Comparison of ENCODE assay signal across 8 cellular contexts in the genomic region with DNA sequence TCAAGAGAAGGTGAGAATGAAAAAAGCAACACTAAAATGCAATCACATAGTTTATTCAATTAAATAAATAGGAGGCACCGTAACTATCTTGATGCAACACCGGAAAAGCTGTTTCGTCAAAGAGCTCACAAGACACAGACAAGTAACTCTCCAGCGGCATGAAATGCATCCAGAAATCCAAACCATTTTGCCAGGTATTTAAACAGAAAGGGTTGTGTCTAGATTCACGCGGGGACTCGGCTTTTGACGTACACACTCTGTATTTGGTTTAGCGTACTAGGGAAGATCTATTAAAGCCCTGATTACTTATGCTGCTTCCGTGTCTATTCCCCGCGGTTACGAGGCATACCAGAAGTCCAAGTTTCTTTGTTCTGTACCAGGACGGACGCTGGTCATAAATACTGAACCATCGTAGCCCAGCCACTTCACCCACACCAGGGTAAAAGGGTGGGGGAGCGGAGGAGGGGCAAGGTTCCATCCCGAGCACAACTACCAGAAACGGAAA. TPM values are rescaled to one million over a fixed set of nuclear protein-coding genes. Genes with fewer than 3 reads are reported as not detected.
DNase-seq lines count a peak whose midpoint lies in the region; ATAC-seq and TF ChIP-seq lines count a peak whose summit lies in the region.

No MANE protein-coding gene starts in this region.

- H3K27me3 Mint-ChIP-seq in activated naive CD8-positive, alpha-beta T cell treated with anti-CD3 and anti-CD28 coated beads, Interleukin-2, amount 10 ng/mL, durations not matched to agents 7 days and 5 days, result no peaks in the 10 kb centered on the region

- no peaks in the 10 kb centered on the region for H3K9me3 Mint-ChIP-seq in activated naive CD8-positive, alpha-beta T cell treated with anti-CD3 and anti-CD28 coated beads, Interleukin-2, amount 10 ng/mL, durations not matched to agents 7 days and 5 days

- H3K4me1 ChIP-seq in heart right ventricle, result peaks cover 0 to 61% (median 38%) of the 10 kb centered on the region in 9 donors

- H3K27ac Mint-ChIP-seq in activated naive CD8-positive, alpha-beta T cell treated with anti-CD3 and anti-CD28 coated beads, Interleukin-2, amount 10 ng/mL, durations not matched to agents 7 days and 5 days, result peak overlapping the region; percentile 95

- no peaks in the 10 kb centered on the region for H3K9me3 ChIP-seq in heart right ventricle

- peaks cover 0 to 17% (median 0%) of the 10 kb centered on the region in 9 donors for H3K36me3 ChIP-seq in heart right ventricle

- POLR2A ChIA-PET in activated naive CD8-positive, alpha-beta T cell treated with anti-CD3 and anti-CD28 coated beads, Interleukin-2, amount 10 ng/mL, durations not matched to agents 7 days and 5 days (lab: Charles Lee), result interaction anchor here (0.8 to 4.0 kb wide), 9 partner anchors 8 to 710 kb away, joined by 3 to 30 read pairs (median 7); partner anchors contain the start of genes ANXA2, FOXB1 and GTF2A2
- POLR2A ChIA-PET in HEK293T (lab: Yijun Ruan, JAX), result interaction anchor here (1.7 kb wide), 1 partner anchor 8 kb away, joined by 6 read pairs; no protein-coding TSS in a partner anchor

- intact Hi-C loops in heart right ventricle (cut with DNase I), result loop anchor here in 1 of 10 donors (2.0 to 10.0 kb wide), 2 partner anchors 32 to 756 kb away; partner anchors contain the start of gene GTF2A2

- DNase-seq in CMK (ENCODE audit: low read depth) (peak; percentile 25), NCI-H1694 (lab: John Stamatoyannopoulos, UW) (peak; percentile 5), heart right ventricle (peak in 1 of 2 donors; percentile 14), renal cortical epithelial cell (ENCODE audit: low read depth) (peak; percentile 70), HEK293T (ENCODE audit: extremely low spot score) (no peak)
- DNase-seq in activated naive CD8-positive, alpha-beta T cell treated with anti-CD3 and anti-CD28 coated beads, Interleukin-2, amount 10 ng/mL, durations not matched to agents 7 days and 5 days, result no peak

- peak overlapping the region; percentile 72 to 99 (median 90) for H3K4me3 ChIP-seq in heart right ventricle

- peaks cover 19% of the 10 kb centered on the region for H3K36me3 Mint-ChIP-seq in activated naive CD8-positive, alpha-beta T cell treated with anti-CD3 and anti-CD28 coated beads, Interleukin-2, amount 10 ng/mL, durations not matched to agents 7 days and 5 days

- WGBS in heart right ventricle, 2 donors, result 0 to 1% methylated on average over 19 of the region's 19 CpGs

- peaks cover 32% of the 10 kb centered on the region for H3K4me1 Mint-ChIP-seq in activated naive CD8-positive, alpha-beta T cell treated with anti-CD3 and anti-CD28 coated beads, Interleukin-2, amount 10 ng/mL, durations not matched to agents 7 days and 5 days

- H3K27ac ChIP-seq in heart right ventricle, result peak overlapping the region; percentile 95 to 99 (median 98)

- H3K4me3 Mint-ChIP-seq in activated naive CD8-positive, alpha-beta T cell treated with anti-CD3 and anti-CD28 coated beads, Interleukin-2, amount 10 ng/mL, durations not matched to agents 7 days and 5 days, result peak overlapping the region; percentile 93

- ATAC-seq in GM21526 (IDR thresholded peaks at IDR 0.05; ENCODE audit: low FRiP score, unreplicated experiment), result peak; percentile 6
- ATAC-seq in activated naive CD8-positive, alpha-beta T cell treated with anti-CD3 and anti-CD28 coated beads, Interleukin-2, amount 10 ng/mL, durations not matched to agents 7 days and 5 days (ENCODE audit: low read depth), result peak; percentile 1
- peak in 2 of 8 donors; percentile 8 to 49 for ATAC-seq in heart right ventricle
- ATAC-seq in GM18909 (IDR thresholded peaks at IDR 0.05; ENCODE audit: poor library complexity, unreplicated experiment), result no peak

- TF ChIP-seq CTCF in heart right ventricle (IDR thresholded peaks at IDR 0.05), result no peak

- CTCF ChIA-PET in HEK293T (lab: Yijun Ruan, JAX), result no interaction called here

- H3K27me3 ChIP-seq in heart right ventricle, result no peaks in the 10 kb centered on the region

TF ChIP-seq in HEK293T, 16 proteins besides CTCF, POLR2A, EP300 and RAD21:
- TF ChIP-seq BHLHE40 (IDR thresholded peaks at IDR 0.05; ENCODE audit: borderline replicate concordance) (no peak), TARDBP (IDR thresholded peaks at IDR 0.05) (no peak), FOXM1 (IDR thresholded peaks at IDR 0.05; ENCODE audit: borderline replicate concordance) (no peak), HDGF (IDR thresholded peaks at IDR 0.05; ENCODE audit: borderline replicate concordance) (no peak), FOXK2 (IDR thresholded peaks at IDR 0.05) (no peak), FOXA1 (IDR thresholded peaks at IDR 0.05) (no peak), L3MBTL2 (conservative IDR thresholded peaks at IDR 0.05) (no peak), NFRKB (IDR thresholded peaks at IDR 0.05) (no peak)

RNA-seq across cellular contexts. Expression of gene BNIP2, which starts 0.7 kb away (rescaled TPM):
- total RNA-seq in activated naive CD8-positive, alpha-beta T cell treated with anti-CD3 and anti-CD28 coated beads, Interleukin-2, amount 10 ng/mL, durations not matched to agents 7 days and 5 days, result 10 to 100 TPM; 79.7 to 80.2 TPM
- total RNA-seq in heart right ventricle (10 to 100 TPM; 65.2 to 96.6 (median 80.2) TPM), renal cortical epithelial cell (153 and 187 TPM in 2 replicates)
- 10 to 100 TPM; 28.3 to 29.2 TPM for polyA plus RNA-seq in heart right ventricle

RNA-seq across cellular contexts. Expression of gene GTF2A2, which starts 31.1 kb away (rescaled TPM):
- total RNA-seq in activated naive CD8-positive, alpha-beta T cell treated with anti-CD3 and anti-CD28 coated beads, Interleukin-2, amount 10 ng/mL, durations not matched to agents 7 days and 5 days, result 10 to 100 TPM; 86.3 to 96.1 TPM
- 100 to 1,000 TPM; 121 to 150 (median 129) TPM for total RNA-seq in heart right ventricle
- 100 to 1,000 TPM in 1 of 2 donors, 10 to 100 TPM in 1; 56.9 to 120 TPM for polyA plus RNA-seq in heart right ventricle
- total RNA-seq in renal cortical epithelial cell, result 12.2 and 18.4 TPM in 2 replicates

Comparison
In these comparisons a context has a peak if more than half of its experiments do, and no peak if none do; other contexts are left out.
1. DNase-seq: peak in CMK (single experiment), NCI-H1694 (single experiment) and renal cortical epithelial cell (single experiment); none in activated naive CD8-positive, alpha-beta T cell treated with anti-CD3 and anti-CD28 coated beads, Interleukin-2, amount 10 ng/mL, durations not matched to agents 7 days and 5 days (single experiment) and HEK293T (single experiment).